9 cellular contexts compared by ENCODE assay signal in genomic region chr22:24583972-24584790, GRCh38. TPM values are rescaled to one million over a fixed set of nuclear protein-coding genes. Genes with fewer than 3 reads are reported as not detected.
DNase-seq lines count a peak whose midpoint lies in the region; ATAC-seq, FAIRE-seq and TF ChIP-seq lines count a peak whose summit lies in the region.
"Had no signal": no experiment of that assay in that cellular context is flagged by ENCODE, and none has a peak within 500 bp of the region (broad histone marks: within the 10 kb centered on the region; RNA-seq: fewer than 3 reads in every experiment).

No MANE protein-coding gene starts in this region.

- CTCF ChIA-PET in CD4-positive, alpha-beta T cell (lab: Charles Lee), result no interaction called here

- no peak overlapping the region for H3K27ac ChIP-seq in CD4-positive, alpha-beta T cell (ENCODE audit: low read depth, low read length)

- ATAC-seq in activated naive CD4-positive, alpha-beta T cell treated with anti-CD3 and anti-CD28 coated beads, Interleukin-2, amount 50 U/mL, for 72 hours, result no peak
- ATAC-seq in Right ventricle myocardium superior (ENCODE audit: poor library complexity), result peak; percentile 35
- ATAC-seq in HG03097 (IDR thresholded peaks at IDR 0.05; ENCODE audit: low FRiP score, unreplicated experiment), result no peak
- no peak for ATAC-seq in CD4-positive, alpha-beta T cell (ENCODE audit: poor library complexity)

- no peaks in the 10 kb centered on the region for H3K27me3 ChIP-seq in CD4-positive, alpha-beta T cell (ENCODE audit: control insufficient read depth, insufficient read depth, low read length)

- H3K4me3 Mint-ChIP-seq in nephron progenitor cell, result no peak overlapping the region
- H3K4me3 Mint-ChIP-seq in CD4-positive, alpha-beta T cell, result no peak overlapping the region

- no peak for TF ChIP-seq CTCF in nephron progenitor cell (IDR thresholded peaks at IDR 0.05)
- TF ChIP-seq CTCF in CD4-positive, alpha-beta T cell (IDR thresholded peaks at IDR 0.05), result no peak

- H3K36me3 Mint-ChIP-seq in activated naive CD4-positive, alpha-beta T cell treated with anti-CD3 and anti-CD28 coated beads, Interleukin-2, amount 50 U/mL, for 72 hours, result no peaks in the 10 kb centered on the region
- H3K36me3 Mint-ChIP-seq in nephron progenitor cell (ENCODE audit: low read depth), result no peaks in the 10 kb centered on the region
- H3K36me3 Mint-ChIP-seq in CD4-positive, alpha-beta T cell (ENCODE audit: low read depth), result no peaks in the 10 kb centered on the region

- no peak for DNase-seq in activated naive CD4-positive, alpha-beta T cell treated with anti-CD3 and anti-CD28 coated beads, Interleukin-2, amount 50 U/mL, for 72 hours (ENCODE audit: low spot score in 2 of 2)
- DNase-seq in activated naive CD4-positive, alpha-beta T cell treated with anti-CD3 and anti-CD28 coated beads, Interleukin-2, amount 50 U/mL, for 16 hours, result no peak
- no peak for DNase-seq in Right ventricle myocardium superior
- no peak for DNase-seq in nephron progenitor cell
- no peak for DNase-seq in urothelium cell line (ENCODE audit: low spot score)
- no peak for DNase-seq in D341Med (ENCODE audit: low spot score)
- DNase-seq in CD4-positive, alpha-beta T cell, result no peak
- DNase-seq: activated CD8-positive, alpha-beta memory T cell treated with anti-CD3 and anti-CD28 coated beads, Interleukin-2, amount 50 U/mL, for 48 hours had no signal

- H3K9me3 ChIP-seq in CD4-positive, alpha-beta T cell (ENCODE audit: control insufficient read depth, low read length), result no peaks in the 10 kb centered on the region

- peak overlapping the region; percentile 36 to 42 for H3K27ac Mint-ChIP-seq in activated naive CD4-positive, alpha-beta T cell treated with anti-CD3 and anti-CD28 coated beads, Interleukin-2, amount 50 U/mL, for 72 hours
- peak overlapping the region; percentile 78 for H3K27ac Mint-ChIP-seq in nephron progenitor cell
- no peak overlapping the region for H3K27ac Mint-ChIP-seq in CD4-positive, alpha-beta T cell

- no peaks in the 10 kb centered on the region for H3K9me3 Mint-ChIP-seq in activated naive CD4-positive, alpha-beta T cell treated with anti-CD3 and anti-CD28 coated beads, Interleukin-2, amount 50 U/mL, for 72 hours
- no peaks in the 10 kb centered on the region for H3K9me3 Mint-ChIP-seq in nephron progenitor cell
- no peaks in the 10 kb centered on the region for H3K9me3 Mint-ChIP-seq in CD4-positive, alpha-beta T cell

- POLR2A ChIA-PET in CD4-positive, alpha-beta T cell (lab: Charles Lee), result no interaction called here

- intact Hi-C loops in Right ventricle myocardium superior (cut with DNase I), result no loop called here
- intact Hi-C loops in CD4-positive, alpha-beta T cell (cut with DNase I, micrococcal nuclease), result no loop called here

- H3K4me1 Mint-ChIP-seq in nephron progenitor cell, result no peaks in the 10 kb centered on the region
- no peaks in the 10 kb centered on the region for H3K4me1 Mint-ChIP-seq in CD4-positive, alpha-beta T cell (ENCODE audit: low read depth)

- no peaks in the 10 kb centered on the region for H3K27me3 Mint-ChIP-seq in nephron progenitor cell (ENCODE audit: low read depth, poor library complexity)
- no peaks in the 10 kb centered on the region for H3K27me3 Mint-ChIP-seq in CD4-positive, alpha-beta T cell

- FAIRE-seq in urothelium cell line (lab: Jason Lieb, UNC), result peak; percentile 30

RNA-seq across cellular contexts. Expression of gene LRRC75B, which starts 8.7 kb away (rescaled TPM):
- 1 to 10 TPM in 1 of 2 donors, under 1 TPM in 1; 0.91 to 1.1 TPM for total RNA-seq in activated naive CD4-positive, alpha-beta T cell treated with anti-CD3 and anti-CD28 coated beads, Interleukin-2, amount 50 U/mL, for 72 hours
- 5.0 TPM for total RNA-seq in Right ventricle myocardium superior
- total RNA-seq in CD4-positive, alpha-beta T cell, result not detected

RNA-seq across cellular contexts. Expression of gene GGT1, which starts 18.8 kb away (rescaled TPM):
- total RNA-seq in activated naive CD4-positive, alpha-beta T cell treated with anti-CD3 and anti-CD28 coated beads, Interleukin-2, amount 50 U/mL, for 72 hours, result 10 to 100 TPM; 31.3 to 48.4 TPM
- total RNA-seq in Right ventricle myocardium superior, result 1.5 TPM
- 10 to 100 TPM; 19.7 to 20.1 TPM for total RNA-seq in CD4-positive, alpha-beta T cell

RNA-seq across cellular contexts. Expression of gene SNRPD3, which starts 28.4 kb away (rescaled TPM):
- 100 to 1,000 TPM; 115 to 138 TPM for total RNA-seq in activated naive CD4-positive, alpha-beta T cell treated with anti-CD3 and anti-CD28 coated beads, Interleukin-2, amount 50 U/mL, for 72 hours
- total RNA-seq in Right ventricle myocardium superior, result 63.1 TPM
- 10 to 100 TPM; 31.0 to 31.5 TPM for total RNA-seq in CD4-positive, alpha-beta T cell

RNA-seq across cellular contexts. Expression of gene GUCD1, which starts 29.2 kb away (rescaled TPM):
- 100 to 1,000 TPM; 106 to 137 TPM for total RNA-seq in activated naive CD4-positive, alpha-beta T cell treated with anti-CD3 and anti-CD28 coated beads, Interleukin-2, amount 50 U/mL, for 72 hours
- 291 TPM for total RNA-seq in Right ventricle myocardium superior
- total RNA-seq in CD4-positive, alpha-beta T cell, result 10 to 100 TPM; 60.9 to 68.3 TPM
